ENCODE assay signal across 21 cellular contexts in genomic region chr11:76745059-76745376, GRCh38. TPM values are rescaled to one million over a fixed set of nuclear protein-coding genes. Genes with fewer than 3 reads are reported as not detected.
"Had no signal": no experiment of that assay in that cellular context is flagged by ENCODE, and none has a peak within 500 bp of the region (broad histone marks: within the 10 kb centered on the region; RNA-seq: fewer than 3 reads in every experiment).

No MANE protein-coding gene starts in this region.

- H3K9me3 Mint-ChIP-seq: activated naive CD4-positive, alpha-beta T cell treated with anti-CD3 and anti-CD28 coated beads, Interleukin-2, amount 50 U/mL, for 72 hours; activated T-helper 1 cell treated with anti-CD3 and anti-CD28 coated beads, Interleukin-12 subunit alpha, Interleukin-12 subunit beta, Interleukin-2, Interleukin-4 antibody, amounts not matched to agents 30 ng/mL and 10 ng/mL and 1 ng/mL, durations not matched to agents 14 hours and 24 hours and 36 hours; memory B cell; natural killer cell treated with Interleukin-12 subunit alpha and Interleukin-12 subunit beta and Interleukin-15 and Interleukin-18, amount 100 ng/mL, for 72 hours; stimulated activated naive B cell treated with anti-CD40 and anti-IgM and Interleukin-4, amounts not matched to agents 10 μg/mL and 1 μg/mL and 100 μg/mL, for 72 hours; T-helper 2 cell treated with Interferon-gamma antibody and Interleukin-4, amounts not matched to agents 5 μg/mL and 100 μg/mL, for 36 hours; WTC11 had no signal

- H3K79me2 ChIP-seq: parathyroid adenoma had no signal

- H3K36me3 ChIP-seq: adrenal gland, sigmoid colon, spleen, tibial nerve, uterus had no signal

- H3K27ac Mint-ChIP-seq: activated CD4-positive, alpha-beta T cell treated with anti-CD3 and anti-CD28 coated beads for 36 hours; activated T-helper 1 cell treated with anti-CD3 and anti-CD28 coated beads, Interleukin-12 subunit alpha, Interleukin-12 subunit beta, Interleukin-2, Interleukin-4 antibody, amounts not matched to agents 30 ng/mL and 10 ng/mL and 1 ng/mL, durations not matched to agents 14 hours and 24 hours and 36 hours; memory B cell; natural killer cell treated with Interleukin-12 subunit alpha and Interleukin-12 subunit beta and Interleukin-15 and Interleukin-18, amount 100 ng/mL, for 72 hours; stimulated activated naive B cell treated with anti-CD40 and anti-IgM and Interleukin-4, amounts not matched to agents 10 μg/mL and 1 μg/mL and 100 μg/mL, for 72 hours; T-helper 2 cell treated with Interferon-gamma antibody and Interleukin-4, amounts not matched to agents 5 μg/mL and 100 μg/mL, for 36 hours; WTC11 had no signal

- H3K36me3 Mint-ChIP-seq: activated naive CD4-positive, alpha-beta T cell treated with anti-CD3 and anti-CD28 coated beads, Interleukin-2, amount 50 U/mL, for 72 hours; memory B cell; natural killer cell treated with Interleukin-12 subunit alpha and Interleukin-12 subunit beta and Interleukin-15 and Interleukin-18, amount 100 ng/mL, for 72 hours; stimulated activated naive B cell treated with anti-CD40 and anti-IgM and Interleukin-4, amounts not matched to agents 10 μg/mL and 1 μg/mL and 100 μg/mL, for 72 hours; WTC11 had no signal

- H3K9me3 ChIP-seq: adrenal gland, sigmoid colon, spleen, tibial nerve, uterus had no signal

- H2AFZ ChIP-seq: parathyroid adenoma had no signal

- ATAC-seq: activated CD4-positive, alpha-beta T cell treated with anti-CD3 and anti-CD28 coated beads for 36 hours; activated naive CD4-positive, alpha-beta T cell treated with anti-CD3 and anti-CD28 coated beads, Interleukin-2, amount 50 U/mL, for 72 hours; stimulated activated naive B cell treated with anti-CD40 and anti-IgM and Interleukin-4, amounts not matched to agents 10 μg/mL and 1 μg/mL and 100 μg/mL, for 72 hours had no signal

- H3K4me3 ChIP-seq: adrenal gland, sigmoid colon, spleen, tibial nerve, uterus had no signal

- FAIRE-seq: TTC549 had no signal

- H3K4me1 ChIP-seq: adrenal gland, foreskin keratinocyte, sigmoid colon, uterus had no signal

- H3K9ac ChIP-seq: parathyroid adenoma had no signal

- H3K4me1 Mint-ChIP-seq: activated CD4-positive, alpha-beta T cell treated with anti-CD3 and anti-CD28 coated beads for 36 hours; memory B cell; stimulated activated naive B cell treated with anti-CD40 and anti-IgM and Interleukin-4, amounts not matched to agents 10 μg/mL and 1 μg/mL and 100 μg/mL, for 72 hours had no signal

- H3K27ac ChIP-seq: adrenal gland, epithelial cell of prostate, foreskin keratinocyte, parathyroid adenoma, sigmoid colon, spleen, uterus had no signal

- H3K4me3 Mint-ChIP-seq: activated CD4-positive, alpha-beta T cell treated with anti-CD3 and anti-CD28 coated beads for 36 hours; activated T-helper 1 cell treated with anti-CD3 and anti-CD28 coated beads, Interleukin-12 subunit alpha, Interleukin-12 subunit beta, Interleukin-2, Interleukin-4 antibody, amounts not matched to agents 30 ng/mL and 10 ng/mL and 1 ng/mL, durations not matched to agents 14 hours and 24 hours and 36 hours; memory B cell; natural killer cell treated with Interleukin-12 subunit alpha and Interleukin-12 subunit beta and Interleukin-15 and Interleukin-18, amount 100 ng/mL, for 72 hours; stimulated activated naive B cell treated with anti-CD40 and anti-IgM and Interleukin-4, amounts not matched to agents 10 μg/mL and 1 μg/mL and 100 μg/mL, for 72 hours; T-helper 2 cell treated with Interferon-gamma antibody and Interleukin-4, amounts not matched to agents 5 μg/mL and 100 μg/mL, for 36 hours; WTC11 had no signal

- DNase-seq: activated CD4-positive, alpha-beta T cell treated with anti-CD3 and anti-CD28 coated beads for 36 hours; activated CD4-positive, alpha-beta T cell treated with anti-CD3 and anti-CD28 coated beads, Interleukin-2, amount 50 U/mL, for 48 hours; activated gamma-delta T cell treated with Interleukin-2 at 50 U/mL for 16 hours; activated T-cell treated with anti-CD3 and anti-CD28 coated beads for 4 hours; foreskin keratinocyte; glutamatergic neuron; spleen; stimulated activated naive B cell treated with anti-CD40 and anti-IgM and Interleukin-4, amounts not matched to agents 10 μg/mL and 1 μg/mL and 100 μg/mL, for 72 hours; uterus had no signal

- H3K27me3 ChIP-seq: adrenal gland, foreskin keratinocyte, sigmoid colon, spleen, tibial nerve, uterus had no signal

RNA-seq across cellular contexts. Expression of gene TSKU, which starts 38.1 kb away (rescaled TPM):
- total RNA-seq: natural killer cell treated with Interleukin-12 subunit alpha and Interleukin-12 subunit beta and Interleukin-15 and Interleukin-18, amount 100 ng/mL, for 72 hours had no signal
